In genomic region chr1:7953850-7954609, GRCh38 we compare ENCODE assay signal across 8 cellular contexts. TPM values are rescaled to one million over a fixed set of nuclear protein-coding genes. Genes with fewer than 3 reads are reported as not detected.
DNase-seq lines count a peak whose midpoint lies in the region; ATAC-seq and TF ChIP-seq lines count a peak whose summit lies in the region.

No MANE protein-coding gene starts in this region.

- H3K36me3 Mint-ChIP-seq in effector memory CD8-positive, alpha-beta T cell (ENCODE audit: insufficient read depth) = peaks cover 3% of the 10 kb centered on the region

- ATAC-seq in GM19025 (IDR thresholded peaks at IDR 0.05; ENCODE audit: low read depth, unreplicated experiment) = peak; percentile 94
- ATAC-seq in HG03354 (IDR thresholded peaks at IDR 0.05; ENCODE audit: poor library complexity, severe bottlenecking, unreplicated experiment) = peak; percentile 98
- peak; percentile 71 for ATAC-seq in effector memory CD8-positive, alpha-beta T cell (replicated peaks)

- no peaks in the 10 kb centered on the region for H3K9me3 Mint-ChIP-seq in effector memory CD8-positive, alpha-beta T cell

- H3K27ac Mint-ChIP-seq in effector memory CD8-positive, alpha-beta T cell = peak overlapping the region; percentile 95 to 96

- H3K27me3 Mint-ChIP-seq in effector memory CD8-positive, alpha-beta T cell = no peaks in the 10 kb centered on the region

- peak overlapping the region; percentile 67 for H3K4me3 ChIP-seq in AG10803 (ENCODE audit: low read length)

- peak overlapping the region; percentile 90 to 95 for H3K4me3 Mint-ChIP-seq in effector memory CD8-positive, alpha-beta T cell

- TF ChIP-seq CTCF in AG10803 (conservative IDR thresholded peaks at IDR 0.05; ENCODE audit: low read length) = no peak

- peaks cover 32 to 41% of the 10 kb centered on the region in 2 donors for H3K4me1 Mint-ChIP-seq in effector memory CD8-positive, alpha-beta T cell (ENCODE audit: low read depth in 2 of 2)

- peak; percentile 85 for DNase-seq in AG10803 (ENCODE audit: low read depth)
- DNase-seq in NCI-H748 treated with DMSO at 0.1 percent for 48 hours (lab: John Stamatoyannopoulos, UW) = peak; percentile 65
- DNase-seq in activated CD8-positive, alpha-beta memory T cell treated with anti-CD3 and anti-CD28 coated beads for 24 hours = peak; percentile 97
- peak; percentile 58 to 61 (median 59) for DNase-seq in effector memory CD8-positive, alpha-beta T cell
- DNase-seq in mesenteric fat pad (ENCODE audit: low spot score) = peak; percentile 99
- peak; percentile 92 for DNase-seq in stimulated activated CD8-positive, alpha-beta memory T cell treated with anti-CD3 and anti-CD28 coated beads, Interleukin-4, amount 100 ng/mL, for 24 hours (ENCODE audit: low read depth)

RNA-seq across cellular contexts. Expression of gene PARK7, which starts 7.5 kb away (rescaled TPM):
- total RNA-seq in mesenteric fat pad = 295 TPM

RNA-seq across cellular contexts. Expression of gene TNFRSF9, which starts 13.4 kb away (rescaled TPM):
- not detected for total RNA-seq in mesenteric fat pad

Comparison
In these comparisons a context has a peak if more than half of its experiments do, and no peak if none do; other contexts are left out.
1. Peak in every context shown above with its lines: DNase-seq, ATAC-seq and H3K4me3 ChIP-seq.